8 cellular contexts compared by ENCODE assay signal in genomic region chr10:117663750-117664149, GRCh38.
DNase-seq lines count a peak whose midpoint lies in the region; ATAC-seq, FAIRE-seq and TF ChIP-seq lines count a peak whose summit lies in the region.

No MANE protein-coding gene starts in this region.

- no peak overlapping the region for H3K4me3 ChIP-seq in bronchial epithelial cell (ENCODE audit: low read depth, low read length)

- H3K27me3 ChIP-seq in bronchial epithelial cell (ENCODE audit: control insufficient read depth, insufficient read depth, low read length) = no peaks in the 10 kb centered on the region

- no peak for TF ChIP-seq CTCF in bronchial epithelial cell (IDR thresholded peaks at IDR 0.05; ENCODE audit: insufficient read depth, low read length, severe bottlenecking)

- peak; percentile 82 for ATAC-seq in GM19324 (IDR thresholded peaks at IDR 0.05; ENCODE audit: low FRiP score, unreplicated experiment)
- peak; percentile 98 for ATAC-seq in HG03139 (IDR thresholded peaks at IDR 0.05; ENCODE audit: unreplicated experiment)

- DNase-seq in COLO829 (ENCODE audit: low spot score) (peak; percentile 13), bronchial epithelial cell (ENCODE audit: low read depth) (peak; percentile 84), NCI-H510A treated with DMSO at 0.1 percent for 48 hours (lab: John Stamatoyannopoulos, UW) (no peak), NCI-H2227 treated with DMSO at 0.1 percent for 48 hours (lab: John Stamatoyannopoulos, UW) (no peak), NOMO-1 treated with dmso at 0.1 percent for 144 hours (lab: John Stamatoyannopoulos, UW; ENCODE audit: unreplicated experiment) (no peak)
- DNase-seq in activated naive CD4-positive, alpha-beta T cell treated with Interleukin-2 at 50 U/mL for 16 hours = no peak

- FAIRE-seq in bronchial epithelial cell (lab: Jason Lieb, UNC) = no peak

- H3K36me3 ChIP-seq in bronchial epithelial cell (ENCODE audit: control insufficient read depth, insufficient read depth, low read length) = no peaks in the 10 kb centered on the region

Comparison
In these comparisons a context has a peak if more than half of its experiments do, and no peak if none do; other contexts are left out.
1. DNase-seq: peak in COLO829 (single experiment) and bronchial epithelial cell (single experiment); none in NCI-H510A treated with DMSO at 0.1 percent for 48 hours (single experiment), NCI-H2227 treated with DMSO at 0.1 percent for 48 hours (single experiment), activated naive CD4-positive, alpha-beta T cell treated with Interleukin-2 at 50 U/mL for 16 hours (single experiment) and NOMO-1 treated with dmso at 0.1 percent for 144 hours (single experiment).